ENCODE assay signal across 15 cellular contexts in genomic region chr4:156948738-156949137, GRCh38. TPM values are rescaled to one million over a fixed set of nuclear protein-coding genes. Genes with fewer than 3 reads are reported as not detected.
DNase-seq lines count a peak whose midpoint lies in the region; ATAC-seq, FAIRE-seq and TF ChIP-seq lines count a peak whose summit lies in the region.
"Had no signal": no experiment of that assay in that cellular context is flagged by ENCODE, and none has a peak within 500 bp of the region (broad histone marks: within the 10 kb centered on the region; RNA-seq: fewer than 3 reads in every experiment).

No MANE protein-coding gene starts in this region.

- H3K9me3 ChIP-seq in A549 (no peaks in the 10 kb centered on the region), HAP-1 (no peaks in the 10 kb centered on the region)
- H3K9me3 ChIP-seq: heart left ventricle had no signal

- no peak for FAIRE-seq in A549 (lab: Jason Lieb, UNC)
- FAIRE-seq in GM12891 (lab: Jason Lieb, UNC), result no peak
- FAIRE-seq: GM18507 had no signal

- no peaks in the 10 kb centered on the region for H3K27me3 Mint-ChIP-seq in progenitor cell of endocrine pancreas
- H3K27me3 Mint-ChIP-seq: activated CD8-positive, alpha-beta memory T cell treated with anti-CD3 and anti-CD28 coated beads, Interleukin-2, amount 10 ng/mL, durations not matched to agents 7 days and 5 days had no signal

- no peaks in the 10 kb centered on the region for H3K36me3 Mint-ChIP-seq in progenitor cell of endocrine pancreas (ENCODE audit: insufficient read depth)
- H3K36me3 Mint-ChIP-seq: activated CD8-positive, alpha-beta memory T cell treated with anti-CD3 and anti-CD28 coated beads, Interleukin-2, amount 10 ng/mL, durations not matched to agents 7 days and 5 days; WTC11 had no signal

- H3K4me2 ChIP-seq in A549, result peak overlapping the region; percentile 68

- in situ Hi-C loops in HAP-1 (cut with MboI; ENCODE audit: low sequenced_read_pairs), result no loop called here

- peak overlapping the region; percentile 70 for H3K27ac Mint-ChIP-seq in progenitor cell of endocrine pancreas
- H3K27ac Mint-ChIP-seq: activated CD8-positive, alpha-beta memory T cell treated with anti-CD3 and anti-CD28 coated beads, Interleukin-2, amount 10 ng/mL, durations not matched to agents 7 days and 5 days; WTC11 had no signal

- H3K36me3 ChIP-seq in HAP-1 (replicated peaks), result no peaks in the 10 kb centered on the region
- H3K36me3 ChIP-seq: heart left ventricle had no signal

- TF ChIP-seq POLR2A in A549 (IDR thresholded peaks at IDR 0.05; ENCODE audit: low read length), result no peak
- no peak for TF ChIP-seq POLR2A in GM12891 (IDR thresholded peaks at IDR 0.05; ENCODE audit: low read depth, low read length)

- no peak overlapping the region; the same call in 2 of the 3 replicates for H3K4me3 ChIP-seq in A549
- no peak overlapping the region for H3K4me3 ChIP-seq in HAP-1

- DNase-seq in A549 (ENCODE audit: low read depth in 1 of 2, low spot score in 1 of 2) (no peak), NCI-H460 (ENCODE audit: extremely low read depth, low read depth) (peak; percentile 65), epithelial cell of prostate (ENCODE audit: low read depth, low spot score) (no peak), progenitor cell of endocrine pancreas (ENCODE audit: low spot score, unreplicated experiment) (no peak), HAP-1 (ENCODE audit: low spot score in 2 of 2) (no peak), NCI-H226 (no peak), GM12891 (ENCODE audit: insufficient read length, low spot score) (no peak), NOMO-1 treated with dmso at 0.1 percent for 144 hours (lab: John Stamatoyannopoulos, UW; ENCODE audit: unreplicated experiment) (no peak)
- DNase-seq: activated CD8-positive, alpha-beta memory T cell treated with anti-CD3 and anti-CD28 coated beads, Interleukin-2, amount 10 ng/mL, durations not matched to agents 7 days and 5 days; activated naive CD4-positive, alpha-beta T cell treated with Interleukin-2 at 50 U/mL for 16 hours; heart left ventricle; kidney; stimulated activated CD8-positive, alpha-beta memory T cell treated with anti-CD3 and anti-CD28 coated beads, Interleukin-4, amount 100 ng/mL, for 48 hours had no signal

- H3K9me3 Mint-ChIP-seq in progenitor cell of endocrine pancreas (ENCODE audit: low read depth), result no peaks in the 10 kb centered on the region
- H3K9me3 Mint-ChIP-seq: WTC11 had no signal

- peaks cover 75% of the 10 kb centered on the region for H3K4me1 Mint-ChIP-seq in progenitor cell of endocrine pancreas (ENCODE audit: low read depth)
- H3K4me1 Mint-ChIP-seq: activated CD8-positive, alpha-beta memory T cell treated with anti-CD3 and anti-CD28 coated beads, Interleukin-2, amount 10 ng/mL, durations not matched to agents 7 days and 5 days had no signal

- no peak for TF ChIP-seq CTCF in A549 (IDR thresholded peaks at IDR 0.05)
- TF ChIP-seq CTCF in progenitor cell of endocrine pancreas (IDR thresholded peaks at IDR 0.05; ENCODE audit: unreplicated experiment), result no peak

- H3K27ac ChIP-seq in A549 (peak overlapping the region; percentile 15 to 78), epithelial cell of prostate (peak overlapping the region; percentile 89)

- 30% methylated on average over 3 of the region's 3 CpGs for WGBS in A549 (ENCODE audit: missing lambda C conversion rate)

- CTCF ChIA-PET in A549 (lab: Yijun Ruan, JAX), result interaction anchor here (1.7 kb wide), 1 partner anchor 19 kb away, joined by 3 read pairs; no protein-coding TSS in a partner anchor

- H3K4me3 Mint-ChIP-seq in progenitor cell of endocrine pancreas (ENCODE audit: low read depth), result no peak overlapping the region
- H3K4me3 Mint-ChIP-seq: activated CD8-positive, alpha-beta memory T cell treated with anti-CD3 and anti-CD28 coated beads, Interleukin-2, amount 10 ng/mL, durations not matched to agents 7 days and 5 days; WTC11 had no signal

- no peak for TF ChIP-seq EP300 in A549 (IDR thresholded peaks at IDR 0.05)

- POLR2A ChIA-PET in A549 (lab: Yijun Ruan, JAX), result no interaction called here

- peak in 1 of 2 experiments; percentile 6; a peak in 1 of 6 replicates for ATAC-seq in A549
- ATAC-seq: activated CD8-positive, alpha-beta memory T cell treated with anti-CD3 and anti-CD28 coated beads, Interleukin-2, amount 10 ng/mL, durations not matched to agents 7 days and 5 days; WTC11 had no signal

- TF ChIP-seq RAD21 in A549 (conservative IDR thresholded peaks at IDR 0.05 in 1 of 2, IDR thresholded peaks at IDR 0.05 in 1 of 2), result no peak

- H3K27me3 ChIP-seq in HAP-1 (ENCODE audit: low read depth), result no peaks in the 10 kb centered on the region
- H3K27me3 ChIP-seq: heart left ventricle had no signal

- H3K4me1 ChIP-seq in A549 (peaks cover 58% of the 10 kb centered on the region), HAP-1 (peaks cover 59% of the 10 kb centered on the region)

TF ChIP-seq in A549, 52 proteins besides CTCF, POLR2A, EP300 and RAD21:
- TF ChIP-seq HOXA7 (CRISPR knock-in tag; IDR thresholded peaks at IDR 0.05) (no peak), NPAS2 (CRISPR knock-in tag; IDR thresholded peaks at IDR 0.05; ENCODE audit: borderline replicate concordance) (no peak), FOSB (CRISPR knock-in tag; IDR thresholded peaks at IDR 0.05) (no peak)

TF ChIP-seq in GM12891, 5 proteins besides CTCF, POLR2A, EP300 and RAD21:
- TF ChIP-seq POLR2AphosphoS5 (IDR thresholded peaks at IDR 0.05; ENCODE audit: low read depth, low read length), result no peak
- no peak for TF ChIP-seq SPI1 (IDR thresholded peaks at IDR 0.05; ENCODE audit: low read depth, low read length)
- TF ChIP-seq PAX5 (IDR thresholded peaks at IDR 0.05; ENCODE audit: insufficient read depth, low read length, severe bottlenecking), result no peak
- TF ChIP-seq POU2F2 (IDR thresholded peaks at IDR 0.05; ENCODE audit: low read depth, low read length), result no peak
- TF ChIP-seq TAF1 (IDR thresholded peaks at IDR 0.05; ENCODE audit: low read depth, low read length), result no peak

RNA-seq across cellular contexts. Expression of gene PDGFC, which starts 22.9 kb away (rescaled TPM):
- 4.1 and 4.5 TPM in 2 replicates for polyA plus RNA-seq in A549 (2011; rRNA removed)
- polyA plus RNA-seq in A549 (2012; cell fraction: cytosol; rRNA removed), result 0.38 and 0.49 TPM in 2 replicates
- 0.79 and 1.2 TPM in 2 replicates for polyA plus RNA-seq in A549 (2012; cell fraction: nucleus; rRNA removed)
- 2.6 to 4.2 TPM (median 3.5 TPM) in 3 replicates for polyA plus RNA-seq in A549 (2017; fragmentation: RNase III; extraction: RNeasy Plus Mini Kit Qiagen cat#74134 plus additional on column Dnase treatment)
- polyA minus RNA-seq in A549 (2011; rRNA and poly(A)+ RNA removed), result 5.3 and 7.0 TPM in 2 replicates
- 17.6 and 20.2 TPM in 2 replicates for total RNA-seq in NCI-H460 (2014; rRNA removed; shearing (Covaris generic))
- polyA plus RNA-seq in NCI-H460 (2014; cell fraction: nucleus; rRNA removed), result 4.1 and 6.0 TPM in 2 replicates
- 42.2 and 42.5 TPM in 2 replicates for total RNA-seq in progenitor cell of endocrine pancreas
- polyA plus RNA-seq in GM12891 (2012; ENCODE audit: low read depth, missing spikeins), result not detected
- total RNA-seq: activated CD8-positive, alpha-beta memory T cell treated with anti-CD3 and anti-CD28 coated beads, Interleukin-2, amount 10 ng/mL, durations not matched to agents 7 days and 5 days had no signal
